ENCODE assay signal across 8 cellular contexts in genomic region chr7:103347507-103348267, GRCh38. TPM values are rescaled to one million over a fixed set of nuclear protein-coding genes. Genes with fewer than 3 reads are reported as not detected.
DNase-seq lines count a peak whose midpoint lies in the region; ATAC-seq and TF ChIP-seq lines count a peak whose summit lies in the region.

TSS of gene PSMC2 (plus strand) at chr7:103347643. CDS start at chr7:103347712, 69 bp downstream.

- no peaks in the 10 kb centered on the region for H3K36me3 ChIP-seq in osteoblast (ENCODE audit: insufficient read depth, low read length)
- no peaks in the 10 kb centered on the region for H3K36me3 ChIP-seq in testis (ENCODE audit: low read depth, missing control alignments)

- TF ChIP-seq CTCF in GM12864 (IDR thresholded peaks at IDR 0.05; ENCODE audit: low read depth, low read length, missing control alignments), result no peak
- no peak for TF ChIP-seq CTCF in glutamatergic neuron (IDR thresholded peaks at IDR 0.05; ENCODE audit: partially characterized antibody, unreplicated experiment)
- no peak for TF ChIP-seq CTCF in osteoblast (IDR thresholded peaks at IDR 0.05; ENCODE audit: extremely low read depth, low read depth, low read length)
- TF ChIP-seq CTCF in testis (IDR thresholded peaks at IDR 0.05), result no peak

- intact Hi-C loops in testis (cut with DNase I; ENCODE audit: low total_unique reads), result no loop called here

- DNase-seq in GM12864 (ENCODE audit: low read depth) (peak; percentile 83), NCI-H1105 treated with DMSO at 0.1 percent for 48 hours (lab: John Stamatoyannopoulos, UW) (peak; percentile 89), SKM-1 treated with dmso at 0.1 percent for 144 hours (lab: John Stamatoyannopoulos, UW; ENCODE audit: unreplicated experiment) (peak; percentile 74), glutamatergic neuron (peak; percentile 78), osteoblast (ENCODE audit: insufficient read length, low spot score, missing footprints) (peak; percentile 88), testis (peak; percentile 92)

- H3K27ac ChIP-seq in osteoblast (ENCODE audit: low read depth, low read length), result peak within 1 kb of the TSS; percentile 96
- peak within 1 kb of the TSS; percentile 74 to 92 for H3K27ac ChIP-seq in testis

- TF ChIP-seq POLR2A in testis (IDR thresholded peaks at IDR 0.05), result no peak

- WGBS in testis, 2 donors, result 0 to 1% methylated on average over 25 of the region's 25 CpGs

- peaks cover 83% of the 10 kb centered on the region for H3K79me2 ChIP-seq in osteoblast (ENCODE audit: insufficient read depth, low read length)

- H3K4me3 ChIP-seq in GM12864 (ENCODE audit: low read depth, low read length), result peak within 1 kb of the TSS; percentile 78
- H3K4me3 ChIP-seq in osteoblast (ENCODE audit: insufficient read depth, low read length), result peak within 1 kb of the TSS; percentile 96
- H3K4me3 ChIP-seq in testis, result peak within 1 kb of the TSS; percentile 70 to 90

- H3K9me3 Mint-ChIP-seq in activated naive CD8-positive, alpha-beta T cell (ENCODE audit: low read depth), result no peaks in the 10 kb centered on the region
- H3K9me3 Mint-ChIP-seq in glutamatergic neuron (ENCODE audit: unreplicated experiment), result no peaks in the 10 kb centered on the region

- H3K9me3 ChIP-seq in osteoblast (ENCODE audit: low read depth, low read length) (no peaks in the 10 kb centered on the region), testis (no peaks in the 10 kb centered on the region)

- H3K4me1 Mint-ChIP-seq in activated naive CD8-positive, alpha-beta T cell (ENCODE audit: low read depth), result peaks cover 66% of the 10 kb centered on the region
- H3K4me1 Mint-ChIP-seq in glutamatergic neuron (ENCODE audit: low read depth, unreplicated experiment), result peaks cover 11% of the 10 kb centered on the region

- H3K36me3 Mint-ChIP-seq in activated naive CD8-positive, alpha-beta T cell, result peaks cover 6% of the 10 kb centered on the region
- no peaks in the 10 kb centered on the region for H3K36me3 Mint-ChIP-seq in glutamatergic neuron (ENCODE audit: unreplicated experiment)

- H3K4me3 Mint-ChIP-seq in activated naive CD8-positive, alpha-beta T cell, result peak within 1 kb of the TSS; percentile 94
- peak within 1 kb of the TSS; percentile 99 for H3K4me3 Mint-ChIP-seq in glutamatergic neuron (ENCODE audit: unreplicated experiment)

- peaks cover 29% of the 10 kb centered on the region for H4K20me1 ChIP-seq in osteoblast (ENCODE audit: insufficient read depth, low read length)

- peak within 1 kb of the TSS; percentile 94 for H3K4me2 ChIP-seq in osteoblast (ENCODE audit: insufficient read depth, low read length)

- peak within 1 kb of the TSS; percentile 99 for H2AFZ ChIP-seq in osteoblast (ENCODE audit: low read length)

- H3K27ac Mint-ChIP-seq in activated naive CD8-positive, alpha-beta T cell, result peak within 1 kb of the TSS; percentile 97
- H3K27ac Mint-ChIP-seq in glutamatergic neuron (ENCODE audit: unreplicated experiment), result peak within 1 kb of the TSS; percentile 95

- H3K4me1 ChIP-seq in osteoblast (ENCODE audit: insufficient read depth, low read length), result peaks cover 33% of the 10 kb centered on the region
- H3K4me1 ChIP-seq in testis, result peaks cover 25% of the 10 kb centered on the region

- peak; percentile 73 for ATAC-seq in HG02678 (IDR thresholded peaks at IDR 0.05; ENCODE audit: unreplicated experiment)

- H3K27me3 ChIP-seq in osteoblast (ENCODE audit: insufficient read depth, low read length), result no peaks in the 10 kb centered on the region
- H3K27me3 ChIP-seq in testis, result no peaks in the 10 kb centered on the region

- no peaks in the 10 kb centered on the region for H3K27me3 Mint-ChIP-seq in activated naive CD8-positive, alpha-beta T cell
- H3K27me3 Mint-ChIP-seq in glutamatergic neuron (ENCODE audit: unreplicated experiment), result no peaks in the 10 kb centered on the region

RNA-seq across cellular contexts. Expression of gene PSMC2, which starts in this region (rescaled TPM):
- total RNA-seq in glutamatergic neuron (ENCODE audit: unreplicated experiment) (111 TPM), osteoblast (184 TPM in 2 replicates), testis (10 to 100 TPM; 74.5 to 80.9 TPM)
- polyA plus RNA-seq in testis (ENCODE audit: insufficient read depth, low read depth, low replicate concordance), result 151 TPM

Comparison
In these comparisons a context has a peak if more than half of its experiments do, and no peak if none do; other contexts are left out.
1. Peak in every context shown above with its lines: DNase-seq, ATAC-seq, H3K4me3 ChIP-seq and H3K27ac ChIP-seq.